In the genomic region with DNA sequence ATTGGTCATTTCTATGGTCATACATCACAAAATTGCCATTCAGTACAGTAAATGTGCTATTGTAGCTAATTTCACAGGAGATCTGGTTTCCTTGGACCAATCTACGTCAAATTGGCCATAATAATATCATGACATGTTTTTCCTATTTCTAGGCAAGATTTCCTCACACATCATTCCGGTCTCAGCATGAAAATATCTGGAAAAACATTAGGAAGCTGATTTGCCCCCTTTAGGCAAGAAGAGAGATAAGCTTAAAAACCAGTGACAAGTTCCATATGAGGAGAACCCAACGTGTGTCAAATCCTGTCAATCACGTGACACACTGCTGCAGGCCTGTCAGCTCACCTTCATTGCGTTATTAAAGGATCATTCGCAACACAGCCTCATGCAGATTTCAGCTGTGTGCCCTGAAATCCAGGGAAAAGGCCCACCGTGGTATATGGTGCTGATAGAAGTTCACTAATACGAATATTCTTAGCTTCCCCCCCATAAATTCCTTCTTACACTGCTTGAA, we compare ENCODE assay signal across 2 cellular contexts.
TF ChIP-seq lines count a peak whose summit lies in the region.

No MANE protein-coding gene starts in this region.

TF ChIP-seq in K562, 482 proteins besides CTCF, POLR2A, EP300 and RAD21 (continued from another document):
- TF ChIP-seq, protein P1, sequence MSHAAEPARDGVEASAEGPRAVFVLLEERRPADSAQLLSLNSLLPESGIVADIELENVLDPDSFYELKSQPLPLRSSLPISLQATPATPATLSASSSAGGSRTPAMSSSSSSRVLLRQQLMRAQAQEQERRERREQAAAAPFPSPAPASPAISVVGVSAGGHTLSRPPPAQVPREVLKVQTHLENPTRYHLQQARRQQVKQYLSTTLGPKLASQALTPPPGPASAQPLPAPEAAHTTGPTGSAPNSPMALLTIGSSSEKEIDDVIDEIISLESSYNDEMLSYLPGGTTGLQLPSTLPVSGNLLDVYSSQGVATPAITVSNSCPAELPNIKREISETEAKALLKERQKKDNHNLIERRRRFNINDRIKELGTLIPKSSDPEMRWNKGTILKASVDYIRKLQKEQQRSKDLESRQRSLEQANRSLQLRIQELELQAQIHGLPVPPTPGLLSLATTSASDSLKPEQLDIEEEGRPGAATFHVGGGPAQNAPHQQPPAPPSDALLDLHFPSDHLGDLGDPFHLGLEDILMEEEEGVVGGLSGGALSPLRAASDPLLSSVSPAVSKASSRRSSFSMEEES (CRISPR knock-in tag; IDR thresholded peaks at IDR 0.05), result peak; percentile 80
- TF ChIP-seq, protein P2, sequence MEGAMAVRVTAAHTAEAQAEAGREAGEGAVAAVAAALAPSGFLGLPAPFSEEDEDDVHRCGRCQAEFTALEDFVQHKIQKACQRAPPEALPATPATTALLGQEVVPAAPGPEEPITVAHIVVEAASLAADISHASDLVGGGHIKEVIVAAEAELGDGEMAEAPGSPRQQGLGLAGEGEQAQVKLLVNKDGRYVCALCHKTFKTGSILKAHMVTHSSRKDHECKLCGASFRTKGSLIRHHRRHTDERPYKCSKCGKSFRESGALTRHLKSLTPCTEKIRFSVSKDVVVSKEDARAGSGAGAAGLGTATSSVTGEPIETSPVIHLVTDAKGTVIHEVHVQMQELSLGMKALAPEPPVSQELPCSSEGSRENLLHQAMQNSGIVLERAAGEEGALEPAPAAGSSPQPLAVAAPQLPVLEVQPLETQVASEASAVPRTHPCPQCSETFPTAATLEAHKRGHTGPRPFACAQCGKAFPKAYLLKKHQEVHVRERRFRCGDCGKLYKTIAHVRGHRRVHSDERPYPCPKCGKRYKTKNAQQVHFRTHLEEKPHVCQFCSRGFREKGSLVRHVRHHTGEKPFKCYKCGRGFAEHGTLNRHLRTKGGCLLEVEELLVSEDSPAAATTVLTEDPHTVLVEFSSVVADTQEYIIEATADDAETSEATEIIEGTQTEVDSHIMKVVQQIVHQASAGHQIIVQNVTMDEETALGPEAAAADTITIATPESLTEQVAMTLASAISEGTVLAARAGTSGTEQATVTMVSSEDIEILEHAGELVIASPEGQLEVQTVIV (CRISPR knock-in tag; IDR thresholded peaks at IDR 0.05; ENCODE audit: borderline replicate concordance), result no peak
- TF ChIP-seq PURB (CRISPR knock-in tag; IDR thresholded peaks at IDR 0.05; ENCODE audit: low read depth) (no peak), RAD51 (IDR thresholded peaks at IDR 0.05; ENCODE audit: borderline replicate concordance, low read depth) (peak; percentile 51; the same call in 1 of the 2 replicates)
TF ChIP-seq in K562: peak in this region for 2.

TF ChIP-seq in neural cell, 6 proteins besides CTCF, POLR2A, EP300 and RAD21 (continued from another document):
- TF ChIP-seq, protein P3, sequence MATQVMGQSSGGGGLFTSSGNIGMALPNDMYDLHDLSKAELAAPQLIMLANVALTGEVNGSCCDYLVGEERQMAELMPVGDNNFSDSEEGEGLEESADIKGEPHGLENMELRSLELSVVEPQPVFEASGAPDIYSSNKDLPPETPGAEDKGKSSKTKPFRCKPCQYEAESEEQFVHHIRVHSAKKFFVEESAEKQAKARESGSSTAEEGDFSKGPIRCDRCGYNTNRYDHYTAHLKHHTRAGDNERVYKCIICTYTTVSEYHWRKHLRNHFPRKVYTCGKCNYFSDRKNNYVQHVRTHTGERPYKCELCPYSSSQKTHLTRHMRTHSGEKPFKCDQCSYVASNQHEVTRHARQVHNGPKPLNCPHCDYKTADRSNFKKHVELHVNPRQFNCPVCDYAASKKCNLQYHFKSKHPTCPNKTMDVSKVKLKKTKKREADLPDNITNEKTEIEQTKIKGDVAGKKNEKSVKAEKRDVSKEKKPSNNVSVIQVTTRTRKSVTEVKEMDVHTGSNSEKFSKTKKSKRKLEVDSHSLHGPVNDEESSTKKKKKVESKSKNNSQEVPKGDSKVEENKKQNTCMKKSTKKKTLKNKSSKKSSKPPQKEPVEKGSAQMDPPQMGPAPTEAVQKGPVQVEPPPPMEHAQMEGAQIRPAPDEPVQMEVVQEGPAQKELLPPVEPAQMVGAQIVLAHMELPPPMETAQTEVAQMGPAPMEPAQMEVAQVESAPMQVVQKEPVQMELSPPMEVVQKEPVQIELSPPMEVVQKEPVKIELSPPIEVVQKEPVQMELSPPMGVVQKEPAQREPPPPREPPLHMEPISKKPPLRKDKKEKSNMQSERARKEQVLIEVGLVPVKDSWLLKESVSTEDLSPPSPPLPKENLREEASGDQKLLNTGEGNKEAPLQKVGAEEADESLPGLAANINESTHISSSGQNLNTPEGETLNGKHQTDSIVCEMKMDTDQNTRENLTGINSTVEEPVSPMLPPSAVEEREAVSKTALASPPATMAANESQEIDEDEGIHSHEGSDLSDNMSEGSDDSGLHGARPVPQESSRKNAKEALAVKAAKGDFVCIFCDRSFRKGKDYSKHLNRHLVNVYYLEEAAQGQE (IDR thresholded peaks at IDR 0.05; ENCODE audit: borderline replicate concordance), result peak; percentile 99
- peak; percentile 21 for TF ChIP-seq SMC3 (conservative IDR thresholded peaks at IDR 0.05; ENCODE audit: poor library complexity)
- no peak for TF ChIP-seq EZH2 (IDR thresholded peaks at IDR 0.05; ENCODE audit: borderline replicate concordance, insufficient read depth, low read length, poor library complexity, severe bottlenecking)
